Comparison of ENCODE assay signal across 23 cellular contexts in genomic region chr6:157552956-157553485, GRCh38.
"Had no signal": no experiment of that assay in that cellular context is flagged by ENCODE, and none has a peak within 500 bp of the region (broad histone marks: within the 10 kb centered on the region; RNA-seq: fewer than 3 reads in every experiment).

No MANE protein-coding gene starts in this region.

- H3K27ac Mint-ChIP-seq: activated naive CD4-positive, alpha-beta T cell treated with anti-CD3 and anti-CD28 coated beads, Interleukin-2, amount 50 U/mL, for 24 hours; dendritic cell treated with granulocyte-macrophage colony-stimulating factor and Interleukin-4, amounts not matched to agents 40 ng/mL and 50 ng/mL, for 4 days; T-helper 2 cell treated with Interferon-gamma antibody and Interleukin-4, amounts not matched to agents 5 μg/mL and 100 μg/mL, for 36 hours had no signal

- ATAC-seq: body of pancreas; natural killer cell treated with Interleukin-12 subunit alpha and Interleukin-12 subunit beta and Interleukin-15 and Interleukin-18, amount 100 ng/mL, for 72 hours; T-cell had no signal

- H3K36me3 Mint-ChIP-seq: activated naive CD4-positive, alpha-beta T cell treated with anti-CD3 and anti-CD28 coated beads, Interleukin-2, amount 50 U/mL, for 24 hours; immature natural killer cell; T-cell had no signal

- H3K9me3 ChIP-seq: body of pancreas, left ventricle myocardium inferior, stomach, transverse colon had no signal

- H3K27me3 ChIP-seq: body of pancreas, cardiac muscle cell, stomach, transverse colon had no signal

- H3K4me3 ChIP-seq: body of pancreas, cardiac muscle cell, left ventricle myocardium inferior, stomach, transverse colon had no signal

- H3K4me1 ChIP-seq: parathyroid adenoma had no signal

- H3K9me3 Mint-ChIP-seq: activated naive CD4-positive, alpha-beta T cell treated with anti-CD3 and anti-CD28 coated beads, Interleukin-2, amount 50 U/mL, for 24 hours; dendritic cell treated with granulocyte-macrophage colony-stimulating factor and Interleukin-4, amounts not matched to agents 40 ng/mL and 50 ng/mL, for 4 days; T-cell; T-helper 2 cell treated with Interferon-gamma antibody and Interleukin-4, amounts not matched to agents 5 μg/mL and 100 μg/mL, for 36 hours had no signal

- DNase-seq: activated CD4-positive, alpha-beta T cell treated with anti-CD3 and anti-CD28 coated beads, Interleukin-2, amount 50 U/mL, for 1 hour; activated CD4-positive, CD25-positive, alpha-beta regulatory T cell treated with anti-CD3 and anti-CD28 coated beads, Interleukin-2, amount 50 U/mL, for 72 hours; activated gamma-delta T cell treated with Interleukin-2 at 50 U/mL for 16 hours; activated T-cell treated with anti-CD3 and anti-CD28 coated beads, Interleukin-2, amount 50 U/mL, for 1 hour; anterior cingulate cortex; body of pancreas; effector memory CD4-positive, alpha-beta T cell; foreskin melanocyte; hippocampal formation; immature natural killer cell; left ventricle myocardium inferior; mammary epithelial cell; stimulated activated CD4-positive, alpha-beta T cell treated with anti-CD3 and anti-CD28 coated beads, Interleukin-12 subunit alpha, Interleukin-12 subunit beta, amount 100 ng/mL, for 4 hours; stomach; T-cell; transverse colon had no signal

- H3K4me3 Mint-ChIP-seq: activated naive CD4-positive, alpha-beta T cell treated with anti-CD3 and anti-CD28 coated beads, Interleukin-2, amount 50 U/mL, for 24 hours; dendritic cell treated with granulocyte-macrophage colony-stimulating factor and Interleukin-4, amounts not matched to agents 40 ng/mL and 50 ng/mL, for 4 days; immature natural killer cell; natural killer cell treated with Interleukin-12 subunit alpha and Interleukin-12 subunit beta and Interleukin-15 and Interleukin-18, amount 100 ng/mL, for 72 hours; T-cell; T-helper 2 cell treated with Interferon-gamma antibody and Interleukin-4, amounts not matched to agents 5 μg/mL and 100 μg/mL, for 36 hours had no signal

- H3K27me3 Mint-ChIP-seq: activated naive CD4-positive, alpha-beta T cell treated with anti-CD3 and anti-CD28 coated beads, Interleukin-2, amount 50 U/mL, for 24 hours had no signal

- H2AFZ ChIP-seq: parathyroid adenoma had no signal

- H3K36me3 ChIP-seq: cardiac muscle cell, left ventricle myocardium inferior, stomach, transverse colon had no signal

- H3K27ac ChIP-seq: body of pancreas, cardiac muscle cell, left ventricle myocardium inferior, parathyroid adenoma, stomach, transverse colon, VCaP had no signal
